Comparison of ENCODE assay signal across 8 cellular contexts in genomic region chr1:154154534-154155181, GRCh38. TPM values are rescaled to one million over a fixed set of nuclear protein-coding genes. Genes with fewer than 3 reads are reported as not detected.
DNase-seq lines count a peak whose midpoint lies in the region; ATAC-seq and TF ChIP-seq lines count a peak whose summit lies in the region.

TSS of gene NUP210L (minus strand) at chr1:154155073.

- POLR2A ChIA-PET in HEK293T (lab: Yijun Ruan, JAX), result no interaction called here

- H3K4me3 ChIP-seq in coronary artery (peak within 1 kb of the TSS; percentile 33), upper lobe of left lung (peak within 1 kb of the TSS in 2 of 4 donors; percentile 11 to 35)

- H3K27me3 Mint-ChIP-seq in activated T-cell treated with anti-CD3 and anti-CD28 coated beads, Interleukin-2, amount 50 U/mL, for 72 hours (ENCODE audit: low read depth), result no peaks in the 10 kb centered on the region
- H3K27me3 Mint-ChIP-seq in activated T-cell treated with anti-CD3 and anti-CD28 coated beads, Interleukin-2, amount 50 U/mL, for 4 hours (ENCODE audit: low read depth), result no peaks in the 10 kb centered on the region

- peaks cover 57% of the 10 kb centered on the region for H3K4me1 Mint-ChIP-seq in activated T-cell treated with anti-CD3 and anti-CD28 coated beads, Interleukin-2, amount 50 U/mL, for 72 hours (ENCODE audit: low read depth)
- peaks cover 61% of the 10 kb centered on the region for H3K4me1 Mint-ChIP-seq in activated T-cell treated with anti-CD3 and anti-CD28 coated beads, Interleukin-2, amount 50 U/mL, for 4 hours (ENCODE audit: low read depth)

- 67 to 68% methylated on average over 24 to 29 of the region's 29 CpGs for WGBS in upper lobe of left lung, 2 donors

- CTCF ChIA-PET in HEK293T (lab: Yijun Ruan, JAX), result interaction anchor here (1.0 kb wide), 1 partner anchor 9 kb away, joined by 3 read pairs; no protein-coding TSS in a partner anchor

- H3K27ac Mint-ChIP-seq in activated T-cell treated with anti-CD3 and anti-CD28 coated beads, Interleukin-2, amount 50 U/mL, for 72 hours, result peak within 1 kb of the TSS; percentile 83

- peak within 1 kb of the TSS in 1 of 2 donors; percentile 21 for H3K4me3 Mint-ChIP-seq in activated T-cell treated with anti-CD3 and anti-CD28 coated beads, Interleukin-2, amount 50 U/mL, for 72 hours
- no peak within 1 kb of the TSS for H3K4me3 Mint-ChIP-seq in activated T-cell treated with anti-CD3 and anti-CD28 coated beads, Interleukin-2, amount 50 U/mL, for 4 hours

- no peak for DNase-seq in activated T-cell treated with anti-CD3 and anti-CD28 coated beads, Interleukin-2, amount 50 U/mL, for 72 hours
- DNase-seq in activated T-cell treated with anti-CD3 and anti-CD28 coated beads, Interleukin-2, amount 50 U/mL, for 4 hours, result no peak
- DNase-seq in coronary artery (ENCODE audit: low spot score), result peak; percentile 82
- DNase-seq in lung microvascular endothelial cell (ENCODE audit: low read depth in 2 of 2), result peak; percentile 80 to 81
- DNase-seq in upper lobe of left lung, result peak; percentile 80 to 87
- DNase-seq in HEK293T (ENCODE audit: extremely low spot score), result no peak

- H3K36me3 Mint-ChIP-seq in activated T-cell treated with anti-CD3 and anti-CD28 coated beads, Interleukin-2, amount 50 U/mL, for 72 hours (ENCODE audit: insufficient read depth in 2 of 2), result peaks cover 13 to 34% of the 10 kb centered on the region in 2 donors
- peaks cover 39% of the 10 kb centered on the region for H3K36me3 Mint-ChIP-seq in activated T-cell treated with anti-CD3 and anti-CD28 coated beads, Interleukin-2, amount 50 U/mL, for 4 hours (ENCODE audit: insufficient read depth)

- H3K4me1 ChIP-seq in upper lobe of left lung, result peaks cover 43 to 52% (median 47%) of the 10 kb centered on the region in 4 donors

- TF ChIP-seq EP300 in upper lobe of left lung (IDR thresholded peaks at IDR 0.05), result no peak

- peak in 1 of 4 donors; percentile 46 for TF ChIP-seq POLR2A in upper lobe of left lung (IDR thresholded peaks at IDR 0.05)

- H3K9me3 ChIP-seq in upper lobe of left lung, result no peaks in the 10 kb centered on the region

- H3K27me3 ChIP-seq in upper lobe of left lung, result no peaks in the 10 kb centered on the region

- no peak for ATAC-seq in activated T-cell treated with anti-CD3 and anti-CD28 coated beads, Interleukin-2, amount 50 U/mL, for 72 hours (replicated peaks in 1 of 2)
- no peak for ATAC-seq in activated T-cell treated with anti-CD3 and anti-CD28 coated beads, Interleukin-2, amount 50 U/mL, for 4 hours
- ATAC-seq in upper lobe of left lung (ENCODE audit: low FRiP score in 2 of 2) (peak; percentile 85 to 91), HG02610 (IDR thresholded peaks at IDR 0.05; ENCODE audit: unreplicated experiment) (no peak), GM18868 (IDR thresholded peaks at IDR 0.05; ENCODE audit: unreplicated experiment) (no peak)

- H3K9me3 Mint-ChIP-seq in activated T-cell treated with anti-CD3 and anti-CD28 coated beads, Interleukin-2, amount 50 U/mL, for 72 hours, result no peaks in the 10 kb centered on the region
- no peaks in the 10 kb centered on the region for H3K9me3 Mint-ChIP-seq in activated T-cell treated with anti-CD3 and anti-CD28 coated beads, Interleukin-2, amount 50 U/mL, for 4 hours

- H3K27ac ChIP-seq in coronary artery, result peak within 1 kb of the TSS; percentile 65 to 92
- H3K27ac ChIP-seq in upper lobe of left lung, result peak within 1 kb of the TSS; percentile 81 to 88 (median 86)

- TF ChIP-seq CTCF in coronary artery (IDR thresholded peaks at IDR 0.05) (no peak), upper lobe of left lung (IDR thresholded peaks at IDR 0.05) (no peak)

- peaks cover 0 to 48% (median 15%) of the 10 kb centered on the region in 4 donors for H3K36me3 ChIP-seq in upper lobe of left lung

TF ChIP-seq in HEK293T, 16 proteins besides CTCF, POLR2A, EP300 and RAD21:
- no peak for TF ChIP-seq SUZ12 (IDR thresholded peaks at IDR 0.05)
- TF ChIP-seq ARNT (IDR thresholded peaks at IDR 0.05), result no peak
- no peak for TF ChIP-seq LEF1 (IDR thresholded peaks at IDR 0.05; ENCODE audit: borderline replicate concordance)
- TF ChIP-seq BHLHE40 (IDR thresholded peaks at IDR 0.05; ENCODE audit: borderline replicate concordance), result no peak
- TF ChIP-seq HDGF (IDR thresholded peaks at IDR 0.05; ENCODE audit: borderline replicate concordance), result no peak
- TF ChIP-seq FOXA1 (IDR thresholded peaks at IDR 0.05), result no peak
- no peak for TF ChIP-seq SP1 (IDR thresholded peaks at IDR 0.05)
- TF ChIP-seq FOXK2 (IDR thresholded peaks at IDR 0.05), result no peak
- no peak for TF ChIP-seq FOXM1 (IDR thresholded peaks at IDR 0.05; ENCODE audit: borderline replicate concordance)
- no peak for TF ChIP-seq L3MBTL2 (conservative IDR thresholded peaks at IDR 0.05)
- TF ChIP-seq TARDBP (IDR thresholded peaks at IDR 0.05), result no peak
- no peak for TF ChIP-seq NFRKB (IDR thresholded peaks at IDR 0.05)
- no peak for TF ChIP-seq PKNOX1 (IDR thresholded peaks at IDR 0.05)
- TF ChIP-seq ZNF384 (IDR thresholded peaks at IDR 0.05), result no peak
- no peak for TF ChIP-seq ELF4 (IDR thresholded peaks at IDR 0.05)
- no peak for TF ChIP-seq CTBP1 (IDR thresholded peaks at IDR 0.05; ENCODE audit: borderline replicate concordance)

RNA-seq across cellular contexts. Expression of gene NUP210L, which starts in this region (rescaled TPM):
- total RNA-seq in activated T-cell treated with anti-CD3 and anti-CD28 coated beads, Interleukin-2, amount 50 U/mL, for 72 hours, result under 1 TPM; 0.07 to 0.14 TPM
- total RNA-seq in activated T-cell treated with anti-CD3 and anti-CD28 coated beads, Interleukin-2, amount 50 U/mL, for 4 hours, result under 1 TPM; 0.05 to 0.08 (median 0.08) TPM
- total RNA-seq in lung microvascular endothelial cell (under 0.01 and 0.20 TPM in 2 replicates), upper lobe of left lung (under 1 TPM in 4 of 6 donors, not detected in 2; 0.11 to 0.91 (median 0.30) TPM)

Comparison
In these comparisons a context has a peak if more than half of its experiments do, and no peak if none do; other contexts are left out.
1. Peak in DNase-seq in lung microvascular endothelial cell; RNA of the gene not detected or under 1 TPM.
2. Peak in DNase-seq, ATAC-seq and H3K27ac ChIP-seq in upper lobe of left lung; RNA of the gene not detected or under 1 TPM.